ENCODE assay signal across 16 cellular contexts in the genomic region with DNA sequence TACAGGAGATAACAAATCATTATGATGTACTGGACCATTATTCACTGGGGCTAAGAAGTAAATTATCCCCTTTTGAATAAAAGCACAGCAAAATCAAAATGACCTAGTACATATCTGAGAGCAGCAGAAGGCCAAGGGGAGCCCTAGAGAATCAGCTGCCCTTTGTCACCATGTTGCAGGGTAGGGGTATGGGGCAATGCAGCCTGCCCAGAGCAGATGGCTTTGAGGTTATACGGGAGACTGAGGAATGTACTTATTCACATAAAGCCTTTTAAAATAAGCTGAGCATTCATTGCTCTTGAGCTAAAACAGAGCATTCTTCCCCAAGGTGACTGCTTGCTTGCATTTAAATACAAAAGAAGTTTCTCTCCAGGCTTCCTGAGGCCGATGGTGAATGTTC. TPM values are rescaled to one million over a fixed set of nuclear protein-coding genes. Genes with fewer than 3 reads are reported as not detected.
DNase-seq lines count a peak whose midpoint lies in the region; ATAC-seq, FAIRE-seq and TF ChIP-seq lines count a peak whose summit lies in the region.
"Had no signal": no experiment of that assay in that cellular context is flagged by ENCODE, and none has a peak within 500 bp of the region (broad histone marks: within the 10 kb centered on the region; RNA-seq: fewer than 3 reads in every experiment).

No MANE protein-coding gene starts in this region.

- peak overlapping the region; percentile 74 to 92 (median 90) for H3K4me3 Mint-ChIP-seq in CD8-positive, alpha-beta memory T cell
- peak overlapping the region; percentile 45 for H3K4me3 Mint-ChIP-seq in activated CD8-positive, alpha-beta T cell treated with anti-CD3 and anti-CD28 coated beads for 36 hours

- H3K27me3 ChIP-seq in CD8-positive, alpha-beta memory T cell (ENCODE audit: insufficient read depth, low read length, poor library complexity, severe bottlenecking) = no peaks in the 10 kb centered on the region
- H3K27me3 ChIP-seq in muscle layer of duodenum (ENCODE audit: low read depth, low read length) = no peaks in the 10 kb centered on the region
- H3K27me3 ChIP-seq: upper lobe of left lung had no signal

- no peak overlapping the region for H3K4me3 ChIP-seq in CD8-positive, alpha-beta memory T cell (ENCODE audit: low read length)
- no peak overlapping the region for H3K4me3 ChIP-seq in muscle layer of duodenum (ENCODE audit: low read depth in 1 of 2, low read length in 2 of 2)
- H3K4me3 ChIP-seq: upper lobe of left lung had no signal

- TF ChIP-seq CTCF in activated CD8-positive, alpha-beta T cell treated with anti-CD3 and anti-CD28 coated beads for 36 hours (IDR thresholded peaks at IDR 0.05) = no peak
- no peak for TF ChIP-seq CTCF in GM13976 (IDR thresholded peaks at IDR 0.05; ENCODE audit: borderline replicate concordance, control extremely low read depth, extremely low read depth, insufficient read depth, missing control alignments)

- H3K4me1 Mint-ChIP-seq in CD8-positive, alpha-beta memory T cell = peaks cover 82 to 99% (median 97%) of the 10 kb centered on the region in 3 donors
- H3K4me1 Mint-ChIP-seq in activated CD8-positive, alpha-beta T cell treated with anti-CD3 and anti-CD28 coated beads for 36 hours (ENCODE audit: low read depth) = peaks cover 60% of the 10 kb centered on the region

- no peak for DNase-seq in CD8-positive, alpha-beta memory T cell
- DNase-seq in GM19239 (ENCODE audit: insufficient read length, low spot score) (no peak), GM13976 (ENCODE audit: low spot score) (no peak), NCI-H2196 (lab: John Stamatoyannopoulos, UW; ENCODE audit: unreplicated experiment) (no peak), amniotic stem cell (lab: John Stamatoyannopoulos, UW) (no peak)
- no peak for DNase-seq in activated CD8-positive, alpha-beta T cell treated with anti-CD3 and anti-CD28 coated beads for 36 hours
- DNase-seq: C1 segment of cervical spinal cord, hypothalamus, MV-4-11, NCI-H2171 treated with DMSO at 0.1 percent for 48 hours, upper lobe of left lung had no signal

- CTCF ChIA-PET in CD8-positive, alpha-beta memory T cell (lab: Charles Lee) = interaction anchor here (0.9 to 1.9 kb wide), 7 partner anchors 9 to 83 kb away, joined by 3 to 8 read pairs (median 7); no protein-coding TSS in a partner anchor
- CTCF ChIA-PET in activated CD8-positive, alpha-beta T cell treated with anti-CD3 and anti-CD28 coated beads for 36 hours (lab: Charles Lee) = interaction anchor here (0.9 to 5.6 kb wide), 7 partner anchors 9 to 365 kb away, joined by 3 to 46 read pairs (median 4); no protein-coding TSS in a partner anchor

- H3K36me3 ChIP-seq in CD8-positive, alpha-beta memory T cell (ENCODE audit: insufficient read depth, low read length) = no peaks in the 10 kb centered on the region
- H3K36me3 ChIP-seq in muscle layer of duodenum (ENCODE audit: control insufficient read depth in 1 of 2, insufficient read depth in 2 of 2, low read length in 2 of 2) = no peaks in the 10 kb centered on the region
- H3K36me3 ChIP-seq: upper lobe of left lung had no signal

- H3K9me3 ChIP-seq in CD8-positive, alpha-beta memory T cell (ENCODE audit: low read length) = no peaks in the 10 kb centered on the region
- H3K9me3 ChIP-seq in muscle layer of duodenum (ENCODE audit: control insufficient read depth in 1 of 2, low read length in 2 of 2) = no peaks in the 10 kb centered on the region
- H3K9me3 ChIP-seq: upper lobe of left lung had no signal

- H3K9me3 Mint-ChIP-seq in CD8-positive, alpha-beta memory T cell = no peaks in the 10 kb centered on the region
- no peaks in the 10 kb centered on the region for H3K9me3 Mint-ChIP-seq in activated CD8-positive, alpha-beta T cell treated with anti-CD3 and anti-CD28 coated beads for 36 hours
- H3K9me3 Mint-ChIP-seq: brain, nephron had no signal

- POLR2A ChIA-PET in CD8-positive, alpha-beta memory T cell (lab: Charles Lee) = interaction anchor here (0.6 to 1.2 kb wide), 3 partner anchors 10 to 19 kb away, joined by 3 to 4 read pairs (median 4); no protein-coding TSS in a partner anchor
- POLR2A ChIA-PET in activated CD8-positive, alpha-beta T cell treated with anti-CD3 and anti-CD28 coated beads for 36 hours (lab: Charles Lee) = interaction anchor here (0.6 to 6.3 kb wide), 7 partner anchors 9 to 282 kb away, joined by 3 to 163 read pairs (median 5); no protein-coding TSS in a partner anchor

- intact Hi-C loops in activated CD8-positive, alpha-beta T cell treated with anti-CD3 and anti-CD28 coated beads for 36 hours (cut with micrococcal nuclease) = no loop called here

- H3K27me3 Mint-ChIP-seq in CD8-positive, alpha-beta memory T cell = no peaks in the 10 kb centered on the region
- H3K27me3 Mint-ChIP-seq in activated CD8-positive, alpha-beta T cell treated with anti-CD3 and anti-CD28 coated beads for 36 hours = no peaks in the 10 kb centered on the region

- no peak overlapping the region for H3K27ac ChIP-seq in CD8-positive, alpha-beta memory T cell (ENCODE audit: low read depth, low read length)
- peak overlapping the region; percentile 9 for H3K27ac ChIP-seq in muscle layer of duodenum (ENCODE audit: low read length)
- H3K27ac ChIP-seq: upper lobe of left lung had no signal

- in situ Hi-C loops in GM13976 (cut with MboI; ENCODE audit: low sequenced_read_pairs, unreplicated experiment) = no loop called here

- peak overlapping the region; percentile 76 to 95 (median 92) for H3K27ac Mint-ChIP-seq in CD8-positive, alpha-beta memory T cell
- H3K27ac Mint-ChIP-seq in activated CD8-positive, alpha-beta T cell treated with anti-CD3 and anti-CD28 coated beads for 36 hours = peak overlapping the region; percentile 81
- H3K27ac Mint-ChIP-seq: brain had no signal

- H3K4me1 ChIP-seq in CD8-positive, alpha-beta memory T cell (ENCODE audit: insufficient read depth, low read length) = peaks cover 81% of the 10 kb centered on the region
- H3K4me1 ChIP-seq in muscle layer of duodenum (ENCODE audit: control insufficient read depth in 1 of 2, insufficient read depth in 2 of 2, low read length in 2 of 2) = peaks cover 7 to 18% of the 10 kb centered on the region in 2 donors

- FAIRE-seq in GM19239 (lab: Jason Lieb, UNC) = peak; percentile 64

- ATAC-seq in activated CD8-positive, alpha-beta T cell treated with anti-CD3 and anti-CD28 coated beads for 36 hours = no peak
- ATAC-seq in HG02588 (IDR thresholded peaks at IDR 0.05; ENCODE audit: unreplicated experiment) = no peak
- ATAC-seq: left lobe of liver had no signal

- peaks cover 3 to 21% (median 4%) of the 10 kb centered on the region in 3 donors for H3K36me3 Mint-ChIP-seq in CD8-positive, alpha-beta memory T cell
- H3K36me3 Mint-ChIP-seq in activated CD8-positive, alpha-beta T cell treated with anti-CD3 and anti-CD28 coated beads for 36 hours (ENCODE audit: low read depth) = peaks cover 51% of the 10 kb centered on the region
- H3K36me3 Mint-ChIP-seq: brain had no signal

RNA-seq across cellular contexts. Expression of a gene that starts 2.6 kb away (rescaled TPM):
- 100 to 1,000 TPM; 295 to 311 TPM for total RNA-seq in CD8-positive, alpha-beta memory T cell
- 207 TPM for polyA plus RNA-seq in CD8-positive, alpha-beta memory T cell
- total RNA-seq in activated CD8-positive, alpha-beta T cell treated with anti-CD3 and anti-CD28 coated beads for 36 hours = 100 to 1,000 TPM; 135 to 141 TPM
